In genomic region chr5:103340132-103340531, GRCh38 we compare ENCODE assay signal across 21 cellular contexts.
"Had no signal": no experiment of that assay in that cellular context is flagged by ENCODE, and none has a peak within 500 bp of the region (broad histone marks: within the 10 kb centered on the region; RNA-seq: fewer than 3 reads in every experiment).

No MANE protein-coding gene starts in this region.

- H3K4me3 ChIP-seq: SJSA1 had no signal

- H3K27ac ChIP-seq: SJSA1 had no signal

- FAIRE-seq: RCC 7860 had no signal

- H3K27me3 ChIP-seq: SJSA1 had no signal

- H3K4me1 ChIP-seq: SJSA1 had no signal

- DNase-seq: Kasumi-1, KG1, MM.1S, NCI-H1105, NCI-H1417 treated with DMSO at 0.1 percent for 48 hours, NCI-H146, NCI-H1694 treated with DMSO at 0.1 percent for 48 hours, NCI-H1930, NCI-H2081, NCI-H2107, NCI-H226, NCI-H446, NCI-H510A, NCI-H524 treated with DMSO at 0.1 percent for 48 hours, NCI-H69, NCI-H774, Right ventricle myocardium superior, RPMI8226, SIG-M5 had no signal

- H3K9me3 ChIP-seq: SJSA1 had no signal

- H3K36me3 ChIP-seq: SJSA1 had no signal
